Comparison of ENCODE assay signal across 21 cellular contexts in genomic region chr3:114020907-114021306, GRCh38. TPM values are rescaled to one million over a fixed set of nuclear protein-coding genes. Genes with fewer than 3 reads are reported as not detected.
DNase-seq lines count a peak whose midpoint lies in the region; ATAC-seq, FAIRE-seq and TF ChIP-seq lines count a peak whose summit lies in the region.
"Had no signal": no experiment of that assay in that cellular context is flagged by ENCODE, and none has a peak within 500 bp of the region (broad histone marks: within the 10 kb centered on the region; RNA-seq: fewer than 3 reads in every experiment).

No MANE protein-coding gene starts in this region.

- no peak overlapping the region for H3K4me3 Mint-ChIP-seq in activated CD4-positive, alpha-beta T cell treated with anti-CD3 and anti-CD28 coated beads for 36 hours
- peak overlapping the region in 1 of 2 donors; percentile 20 for H3K4me3 Mint-ChIP-seq in stimulated activated naive CD8-positive, alpha-beta T cell treated with anti-CD3 and anti-CD28 coated beads, Interleukin-15, amount 100 ng/mL, for 72 hours
- H3K4me3 Mint-ChIP-seq: CD4-positive, alpha-beta T cell; GM23338; HFFc6 had no signal

- H3K79me2 ChIP-seq in GM12878 (ENCODE audit: control insufficient read depth, insufficient read depth, low read length) (no peaks in the 10 kb centered on the region), mammary epithelial cell (ENCODE audit: insufficient read depth, low read length) (no peaks in the 10 kb centered on the region)

- SMC1A ChIA-PET in GM12878 (lab: Charles Lee; ENCODE audit: uncharacterized antibody, unreplicated experiment), result interaction anchor here (0.9 to 1.4 kb wide), 2 partner anchors 13 to 298 kb away, joined by 3 read pairs; no protein-coding TSS in a partner anchor

- no peak for TF ChIP-seq POLR2A in GM12878 (IDR thresholded peaks at IDR 0.05; ENCODE audit: low read depth, low read length)

- H3K36me3 ChIP-seq in GM12878 (ENCODE audit: control insufficient read depth in 2 of 2, insufficient read depth in 2 of 2, low read length in 1 of 2), result no peaks in the 10 kb centered on the region
- H3K36me3 ChIP-seq in mammary epithelial cell (ENCODE audit: insufficient read depth, low read length), result no peaks in the 10 kb centered on the region
- H3K36me3 ChIP-seq in small intestine (ENCODE audit: control insufficient read depth in 2 of 2, insufficient read depth in 2 of 2, low read length in 2 of 2), result no peaks in the 10 kb centered on the region

- H3K4me1 ChIP-seq in GM12878 (ENCODE audit: control insufficient read depth, insufficient read depth, low read length) (no peaks in the 10 kb centered on the region), mammary epithelial cell (ENCODE audit: insufficient read depth, low read length) (no peaks in the 10 kb centered on the region), small intestine (ENCODE audit: control insufficient read depth in 2 of 2, insufficient read depth in 1 of 2, low read depth in 1 of 2, low read length in 1 of 2) (no peaks in the 10 kb centered on the region)
- H3K4me1 ChIP-seq: A549, Caco-2 had no signal

- TF ChIP-seq CTCF in GM12878 (IDR thresholded peaks at IDR 0.05 in 2 of 3, conservative IDR thresholded peaks at IDR 0.05 in 1 of 3; ENCODE audit: control insufficient read depth in 2 of 3, extremely low read depth in 1 of 3, insufficient read depth in 1 of 3, low read depth in 3 of 3, low read length in 3 of 3), result no peak
- no peak for TF ChIP-seq CTCF in mammary epithelial cell (conservative IDR thresholded peaks at IDR 0.05 in 1 of 2, IDR thresholded peaks at IDR 0.05 in 1 of 2; ENCODE audit: extremely low read depth in 1 of 2, insufficient read depth in 1 of 2, low read depth in 1 of 2, low read length in 2 of 2)

- ATAC-seq in activated CD4-positive, alpha-beta T cell treated with anti-CD3 and anti-CD28 coated beads for 36 hours, result peak; percentile 65
- peak; percentile 61 for ATAC-seq in stimulated activated naive CD8-positive, alpha-beta T cell treated with anti-CD3 and anti-CD28 coated beads, Interleukin-15, amount 100 ng/mL, for 72 hours
- ATAC-seq in stimulated activated naive CD8-positive, alpha-beta T cell treated with anti-CD3 and anti-CD28 coated beads, Interleukin-15, Interleukin-2, amounts not matched to agents 100 U/mL and 50 U/mL, for 24 hours, result no peak
- no peak for ATAC-seq in GM12878
- ATAC-seq: A549, GM23338, HCT116 had no signal

- no peak for TF ChIP-seq EP300 in GM12878 (IDR thresholded peaks at IDR 0.05; ENCODE audit: borderline replicate concordance in 1 of 2, control insufficient read depth in 1 of 2, low read depth in 2 of 2, low read length in 2 of 2)

- H3K9ac ChIP-seq in GM12878 (ENCODE audit: control insufficient read depth, insufficient read depth, low read length), result no peak overlapping the region
- no peak overlapping the region for H3K9ac ChIP-seq in mammary epithelial cell (ENCODE audit: insufficient read depth, low read length)

- POLR2A ChIA-PET in activated CD4-positive, alpha-beta T cell treated with anti-CD3 and anti-CD28 coated beads for 36 hours (lab: Charles Lee), result interaction anchor here (0.9 kb wide), 1 partner anchor 107 kb away, joined by 7 read pairs; no protein-coding TSS in a partner anchor
- POLR2A ChIA-PET in GM12878 (lab: Charles Lee), result interaction anchor here (0.6 kb wide), 1 partner anchor 79 kb away, joined by 4 read pairs; no protein-coding TSS in a partner anchor

- BruUV-seq in GM12878 (replicated peaks; lab: Mats Ljungman, UMichigan) (no TSS peak), mammary epithelial cell (replicated peaks; lab: Mats Ljungman, UMichigan) (no TSS peak)

- dilution Hi-C loops in mammary epithelial cell (cut with HindIII; ENCODE audit: low sequenced_read_pairs), result no loop called here

- RAD21 ChIA-PET in GM12878 (lab: Charles Lee; ENCODE audit: unreplicated experiment), result no interaction called here

- whole genome bisulfite sequencing in GM12878 (ENCODE audit: insufficient coverage, insufficient replicate concordance, low lambda C conversion rate, missing lambda C conversion rate), result 26% methylated on average over 2 of the region's 2 CpGs
- WGBS in mammary epithelial cell (ENCODE audit: low coverage, missing lambda C conversion rate), result 91% methylated on average over 2 of the region's 2 CpGs
- 75 to 84% (median 78%) methylated on average over 2 of the region's 2 CpGs for WGBS in small intestine, 3 donors

- in situ Hi-C loops in GM12878 (cut with MboI) (no loop called here), mammary epithelial cell (cut with MboI; ENCODE audit: low sequenced_read_pairs in 2 of 2) (no loop called here)

- H3K4me2 ChIP-seq in GM12878 (ENCODE audit: control insufficient read depth, insufficient read depth) (no peak overlapping the region), mammary epithelial cell (ENCODE audit: insufficient read depth, low read depth, low read length) (no peak overlapping the region)
- H3K4me2 ChIP-seq: A549, GM23338 had no signal

- H3K27ac ChIP-seq in GM12878 (ENCODE audit: control insufficient read depth, insufficient read depth) (no peak overlapping the region), mammary epithelial cell (ENCODE audit: insufficient read depth, low read depth, low read length) (no peak overlapping the region), small intestine (ENCODE audit: low read depth in 1 of 2, low read length in 1 of 2) (no peak overlapping the region)
- H3K27ac ChIP-seq: 22Rv1, A549, C4-2B had no signal

- CTCF ChIA-PET in activated CD4-positive, alpha-beta T cell treated with anti-CD3 and anti-CD28 coated beads for 36 hours (lab: Charles Lee), result no interaction called here
- CTCF ChIA-PET in GM12878 (lab: Yijun Ruan, JAX) (interaction anchor here (0.7 kb wide), 1 partner anchor 33 kb away, joined by 3 read pairs; no protein-coding TSS in a partner anchor), mammary epithelial cell (lab: Charles Lee; ENCODE audit: low non-redundant PET) (no interaction called here)

- intact Hi-C loops in activated CD4-positive, alpha-beta T cell treated with anti-CD3 and anti-CD28 coated beads for 36 hours (cut with DNase I, micrococcal nuclease), result no loop called here
- intact Hi-C loops in GM12878 (cut with micrococcal nuclease; ENCODE audit: unreplicated experiment), result no loop called here
- intact Hi-C loops in mammary epithelial cell (cut with micrococcal nuclease), result no loop called here

- H4K20me1 ChIP-seq in GM12878 (ENCODE audit: control insufficient read depth, insufficient read depth) (no peaks in the 10 kb centered on the region), mammary epithelial cell (ENCODE audit: insufficient read depth, low read length) (no peaks in the 10 kb centered on the region)

- H3K27me3 Mint-ChIP-seq in activated CD4-positive, alpha-beta T cell treated with anti-CD3 and anti-CD28 coated beads for 36 hours, result no peaks in the 10 kb centered on the region
- H3K27me3 Mint-ChIP-seq in stimulated activated naive CD8-positive, alpha-beta T cell treated with anti-CD3 and anti-CD28 coated beads, Interleukin-15, amount 100 ng/mL, for 72 hours, result no peaks in the 10 kb centered on the region
- H3K27me3 Mint-ChIP-seq: CD4-positive, alpha-beta T cell had no signal

- H3K4me3 ChIP-seq in GM12878 (no peak overlapping the region), mammary epithelial cell (replicated peaks in 1 of 3; ENCODE audit: insufficient read depth in 1 of 3, low read depth in 2 of 3, low read length in 3 of 3) (no peak overlapping the region), small intestine (ENCODE audit: low read depth in 1 of 2, low read length in 2 of 2) (no peak overlapping the region)
- H3K4me3 ChIP-seq: A549, GM23338 had no signal

- DNase-seq in activated CD4-positive, alpha-beta T cell treated with anti-CD3 and anti-CD28 coated beads for 36 hours, result no peak
- DNase-seq in activated CD4-positive, alpha-beta T cell treated with anti-CD3 and anti-CD28 coated beads, Interleukin-2, amount 50 U/mL, for 1 hour, result no peak
- no peak for DNase-seq in stimulated activated naive CD8-positive, alpha-beta T cell treated with anti-CD3 and anti-CD28 coated beads, Interleukin-15, amount 100 ng/mL, for 72 hours
- no peak for DNase-seq in stimulated activated naive CD8-positive, alpha-beta T cell treated with anti-CD3 and anti-CD28 coated beads, Interleukin-15, Interleukin-2, amounts not matched to agents 100 U/mL and 50 U/mL, for 24 hours
- DNase-seq in GM12878 (ENCODE audit: low read depth, low spot score) (no peak), GOT3 (lab: John Stamatoyannopoulos, UW) (no peak), mammary epithelial cell (no peak), small intestine (no peak)
- DNase-seq: AML-193; Caco-2; CD4-positive, alpha-beta T cell; DMS79; GDM1; H7; HFFc6 had no signal

- H3K9me3 ChIP-seq in GM12878 (replicated peaks; ENCODE audit: control insufficient read depth, insufficient read depth, low read length) (no peaks in the 10 kb centered on the region), mammary epithelial cell (replicated peaks; ENCODE audit: insufficient read depth, low read length) (no peaks in the 10 kb centered on the region), small intestine (ENCODE audit: control insufficient read depth, low read depth) (no peaks in the 10 kb centered on the region)
- H3K9me3 ChIP-seq: A549, Caco-2 had no signal

- no peak overlapping the region for H3K27ac Mint-ChIP-seq in activated CD4-positive, alpha-beta T cell treated with anti-CD3 and anti-CD28 coated beads for 36 hours
- no peak overlapping the region for H3K27ac Mint-ChIP-seq in stimulated activated naive CD8-positive, alpha-beta T cell treated with anti-CD3 and anti-CD28 coated beads, Interleukin-15, amount 100 ng/mL, for 72 hours
- H3K27ac Mint-ChIP-seq: CD4-positive, alpha-beta T cell; GM23338; HFFc6 had no signal

- H3K27me3 ChIP-seq in GM12878 (replicated peaks in 1 of 2; ENCODE audit: control insufficient read depth in 2 of 2, insufficient read depth in 2 of 2, low read length in 1 of 2) (no peaks in the 10 kb centered on the region), mammary epithelial cell (ENCODE audit: insufficient read depth, low read length) (no peaks in the 10 kb centered on the region), small intestine (ENCODE audit: control insufficient read depth in 2 of 2, insufficient read depth in 2 of 2, low read length in 2 of 2) (no peaks in the 10 kb centered on the region)

- H3K4me1 Mint-ChIP-seq in activated CD4-positive, alpha-beta T cell treated with anti-CD3 and anti-CD28 coated beads for 36 hours, result peaks cover 8% of the 10 kb centered on the region
- peaks cover 5% of the 10 kb centered on the region for H3K4me1 Mint-ChIP-seq in stimulated activated naive CD8-positive, alpha-beta T cell treated with anti-CD3 and anti-CD28 coated beads, Interleukin-15, amount 100 ng/mL, for 72 hours

- H2AFZ ChIP-seq in GM12878 (ENCODE audit: control insufficient read depth, low read depth, low read length) (no peak overlapping the region), mammary epithelial cell (ENCODE audit: low read depth, low read length) (no peak overlapping the region)
- H2AFZ ChIP-seq: GM23338 had no signal

- FAIRE-seq in GM12878 (lab: Jason Lieb, UNC) (no peak), small intestine (lab: Jason Lieb, UNC) (no peak)
- FAIRE-seq: A549, D721Med had no signal

- no peaks in the 10 kb centered on the region for H3K36me3 Mint-ChIP-seq in activated CD4-positive, alpha-beta T cell treated with anti-CD3 and anti-CD28 coated beads for 36 hours (ENCODE audit: low read depth)

- no peak for TF ChIP-seq RAD21 in GM12878 (IDR thresholded peaks at IDR 0.05; ENCODE audit: insufficient read depth, low read depth, low read length)

- no peaks in the 10 kb centered on the region for H3K9me3 Mint-ChIP-seq in activated CD4-positive, alpha-beta T cell treated with anti-CD3 and anti-CD28 coated beads for 36 hours (ENCODE audit: low read depth)
- no peaks in the 10 kb centered on the region for H3K9me3 Mint-ChIP-seq in stimulated activated naive CD8-positive, alpha-beta T cell treated with anti-CD3 and anti-CD28 coated beads, Interleukin-15, amount 100 ng/mL, for 72 hours
- H3K9me3 Mint-ChIP-seq: GM23338, HFFc6 had no signal

RNA-seq across cellular contexts. Expression of gene CCDC191, which starts 35.4 kb away (rescaled TPM):
- 1 to 10 TPM; 2.2 to 2.4 TPM for total RNA-seq in activated CD4-positive, alpha-beta T cell treated with anti-CD3 and anti-CD28 coated beads for 36 hours
- total RNA-seq in GM12878 (2013; cell fraction: nucleolus; rRNA removed), result 19.0 and 19.3 TPM in 2 replicates
- total RNA-seq in GM12878 (2014; rRNA removed), result 1.4 and 2.2 TPM in 2 replicates
- 2.5 and 2.9 TPM in 2 replicates for total RNA-seq in GM12878 (2014; rRNA removed; fragmentation: Illumina TruSeq; extraction: Trizol)
- 1.5 and 1.7 TPM in 2 replicates for total RNA-seq in GM12878 (2021)
- polyA plus RNA-seq in GM12878 (2011; ENCODE audit: low read depth), result 1.9 TPM
- 2.4 and 4.5 TPM in 2 replicates for polyA plus RNA-seq in GM12878 (2011; rRNA removed)
- polyA plus RNA-seq in GM12878 (2011; cell fraction: cytosol; rRNA removed), result 0.84 and 0.96 TPM in 2 replicates
- 4.7 and 5.9 TPM in 2 replicates for polyA plus RNA-seq in GM12878 (2011; cell fraction: nucleus; rRNA removed)
- polyA plus RNA-seq in GM12878 (2012), result 2.9 and 3.3 TPM in 2 replicates
- 2.6 and 4.0 TPM in 2 replicates for polyA plus RNA-seq in GM12878 (2014; fragmentation: Illumina TruSeq; extraction: Trizol)
- polyA plus RNA-seq in GM12878 (2014; fragmentation: Nextera tagmentation; extraction: Ambion mirVana), result 1 to 10 TPM; 1.3 to 1.6 TPM
- polyA plus RNA-seq in GM12878 (2014; rRNA removed), result 1.7 and 2.2 TPM in 2 replicates
- 1 to 10 TPM; 1.2 to 1.7 TPM for polyA plus RNA-seq in GM12878 (2016; fragmentation: Nextera tagmentation; extraction: Ambion mirVana)
- polyA minus RNA-seq in GM12878 (2011; rRNA and poly(A)+ RNA removed), result 0.77 and 2.0 TPM in 2 replicates
- polyA minus RNA-seq in GM12878 (2011; cell fraction: cytosol; rRNA and poly(A)+ RNA removed), result 0.67 and 0.83 TPM in 2 replicates
- polyA minus RNA-seq in GM12878 (2011; cell fraction: nucleus; rRNA and poly(A)+ RNA removed), result 2.2 and 2.6 TPM in 2 replicates
- total RNA-seq in mammary epithelial cell, result 1 to 10 TPM; 4.0 to 4.2 TPM
- polyA plus RNA-seq in mammary epithelial cell, result 1.3 TPM
- not detected for polyA minus RNA-seq in mammary epithelial cell
- polyA plus RNA-seq in small intestine, result 1 to 10 TPM in 2 of 3 donors, under 1 TPM in 1; 0.54 to 1.8 (median 1.6) TPM

RNA-seq across cellular contexts. Expression of gene QTRT2, which starts 35.6 kb away (rescaled TPM):
- 10 to 100 TPM; 31.3 to 47.0 TPM for total RNA-seq in activated CD4-positive, alpha-beta T cell treated with anti-CD3 and anti-CD28 coated beads for 36 hours
- total RNA-seq in GM12878 (2013; cell fraction: nucleolus; rRNA removed), result 101 and 102 TPM in 2 replicates
- total RNA-seq in GM12878 (2014; rRNA removed) (32.6 and 41.9 TPM in 2 replicates), GM12878 (2014; rRNA removed; fragmentation: Illumina TruSeq; extraction: Trizol) (40.8 and 42.3 TPM in 2 replicates), GM12878 (2021) (31.6 and 33.9 TPM in 2 replicates), mammary epithelial cell (10 to 100 TPM; 20.8 to 35.3 TPM)
- 9.3 TPM for polyA plus RNA-seq in GM12878 (2011; ENCODE audit: low read depth)
- polyA plus RNA-seq in GM12878 (2011; rRNA removed) (21.4 and 28.6 TPM in 2 replicates), GM12878 (2014; fragmentation: Illumina TruSeq; extraction: Trizol) (38.2 and 46.4 TPM in 2 replicates), GM12878 (2014; fragmentation: Nextera tagmentation; extraction: Ambion mirVana) (10 to 100 TPM; 17.8 to 33.5 TPM), GM12878 (2014; rRNA removed) (22.7 and 23.3 TPM in 2 replicates), GM12878 (2016; fragmentation: Nextera tagmentation; extraction: Ambion mirVana) (10 to 100 TPM; 20.9 to 24.7 TPM), mammary epithelial cell (10.8 TPM), small intestine (1 to 10 TPM; 4.5 to 8.8 (median 5.7) TPM)
- polyA plus RNA-seq in GM12878 (2011; cell fraction: cytosol; rRNA removed), result 12.2 and 12.8 TPM in 2 replicates
- polyA plus RNA-seq in GM12878 (2011; cell fraction: nucleus; rRNA removed), result 15.1 and 15.6 TPM in 2 replicates
- 10.3 and 11.2 TPM in 2 replicates for polyA plus RNA-seq in GM12878 (2012)
- polyA minus RNA-seq in GM12878 (2011; rRNA and poly(A)+ RNA removed), result 22.7 and 29.2 TPM in 2 replicates
- 14.2 and 16.5 TPM in 2 replicates for polyA minus RNA-seq in GM12878 (2011; cell fraction: cytosol; rRNA and poly(A)+ RNA removed)
- 23.2 and 32.7 TPM in 2 replicates for polyA minus RNA-seq in GM12878 (2011; cell fraction: nucleus; rRNA and poly(A)+ RNA removed)
- polyA minus RNA-seq in mammary epithelial cell, result 61.3 TPM

Comparison
In these comparisons a context has a peak if more than half of its experiments do, and no peak if none do; other contexts are left out.
1. ATAC-seq: peak in activated CD4-positive, alpha-beta T cell treated with anti-CD3 and anti-CD28 coated beads for 36 hours (single experiment) and stimulated activated naive CD8-positive, alpha-beta T cell treated with anti-CD3 and anti-CD28 coated beads, Interleukin-15, amount 100 ng/mL, for 72 hours (single experiment); none in stimulated activated naive CD8-positive, alpha-beta T cell treated with anti-CD3 and anti-CD28 coated beads, Interleukin-15, Interleukin-2, amounts not matched to agents 100 U/mL and 50 U/mL, for 24 hours (single experiment) and GM12878 (single experiment).